18 cellular contexts compared by ENCODE assay signal in the genomic region with DNA sequence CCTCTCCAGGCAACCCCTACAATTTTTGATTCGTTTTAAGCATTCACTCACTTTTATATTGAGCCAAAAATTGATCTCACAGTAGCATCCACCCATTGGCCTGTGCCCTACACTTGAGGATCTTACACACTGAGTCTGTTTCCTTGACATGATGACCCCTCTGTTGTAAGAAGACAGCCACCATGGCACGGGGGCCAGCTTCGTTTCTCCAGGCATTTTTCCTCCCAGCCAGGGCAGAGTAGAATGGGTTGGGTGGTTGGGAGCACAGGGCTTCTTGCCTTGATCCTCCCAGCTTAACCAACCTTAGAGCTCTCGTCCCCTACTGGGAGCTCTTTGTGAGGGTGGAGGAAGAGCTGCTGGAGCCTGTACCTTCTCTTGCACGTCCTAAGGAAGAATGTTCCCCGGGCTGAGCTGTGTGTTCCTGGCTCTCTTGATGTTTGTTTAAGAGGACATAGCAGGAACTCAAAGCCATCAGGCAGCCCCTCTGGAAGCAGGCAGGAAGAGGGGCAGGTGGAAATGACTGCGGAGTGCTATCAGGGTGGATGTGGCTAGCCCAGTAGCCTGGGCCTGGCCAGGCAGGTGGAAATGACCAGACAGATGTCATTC.
DNase-seq lines count a peak whose midpoint lies in the region; ATAC-seq and TF ChIP-seq lines count a peak whose summit lies in the region.
"Had no signal": no experiment of that assay in that cellular context is flagged by ENCODE, and none has a peak within 500 bp of the region (broad histone marks: within the 10 kb centered on the region; RNA-seq: fewer than 3 reads in every experiment).

No MANE protein-coding gene starts in this region.

- H3K9ac ChIP-seq in mesenchymal stem cell (ENCODE audit: low read length) = no peak overlapping the region

- H3K36me3 Mint-ChIP-seq in GM23338 (ENCODE audit: low read depth) = no peaks in the 10 kb centered on the region
- H3K36me3 Mint-ChIP-seq in brain = no peaks in the 10 kb centered on the region
- H3K36me3 Mint-ChIP-seq: CD8-positive, alpha-beta T cell had no signal

- H3K4me3 Mint-ChIP-seq in GM23338 (no peak overlapping the region), brain (no peak overlapping the region)
- H3K4me3 Mint-ChIP-seq: CD8-positive, alpha-beta T cell had no signal

- TF ChIP-seq CTCF in GM23338 (conservative IDR thresholded peaks at IDR 0.05; ENCODE audit: low read depth in 2 of 2) (no peak), brain (conservative IDR thresholded peaks at IDR 0.05) (no peak), testis (IDR thresholded peaks at IDR 0.05) (no peak), mucosa of descending colon (IDR thresholded peaks at IDR 0.05) (no peak), sigmoid colon (IDR thresholded peaks at IDR 0.05) (no peak)

- H3K36me3 ChIP-seq in GM23338 (ENCODE audit: insufficient read depth) = no peaks in the 10 kb centered on the region
- peaks cover 0 to 15% of the 10 kb centered on the region in 2 experiments for H3K36me3 ChIP-seq in mesenchymal stem cell (ENCODE audit: control insufficient read depth in 1 of 2, insufficient read depth in 2 of 2, low read depth in 1 of 2, low read length in 2 of 2)
- H3K36me3 ChIP-seq in testis (ENCODE audit: low read depth, missing control alignments) = no peaks in the 10 kb centered on the region
- no peaks in the 10 kb centered on the region for H3K36me3 ChIP-seq in mucosa of descending colon (ENCODE audit: low read depth)
- no peaks in the 10 kb centered on the region for H3K36me3 ChIP-seq in sigmoid colon
- H3K36me3 ChIP-seq: SJSA1 had no signal

- H3K27ac ChIP-seq in GM23338 (ENCODE audit: low read depth) (no peak overlapping the region), mesenchymal stem cell (ENCODE audit: low read length, poor library complexity, severe bottlenecking) (no peak overlapping the region), testis (peak overlapping the region; percentile 25 to 69), sigmoid colon (peak overlapping the region in 1 of 4 donors; percentile 20)
- H3K27ac ChIP-seq: SJSA1 had no signal

- H3K4me3 ChIP-seq in GM23338 (no peak overlapping the region), mesenchymal stem cell (ENCODE audit: insufficient read depth in 1 of 2, low read depth in 1 of 2, low read length in 2 of 2) (no peak overlapping the region), testis (no peak overlapping the region), mucosa of descending colon (no peak overlapping the region), sigmoid colon (no peak overlapping the region)
- H3K4me3 ChIP-seq: GM12878, SJSA1 had no signal

- DNase-seq in GM23338 (ENCODE audit: low spot score) (no peak), mesenchymal stem cell (no peak), testis (peak; percentile 27), NCI-H1417 treated with DMSO at 0.1 percent for 48 hours (lab: John Stamatoyannopoulos, UW) (no peak), mucosa of descending colon (no peak), globus pallidus (ENCODE audit: low spot score) (no peak), sigmoid colon (no peak)
- DNase-seq: activated CD4-positive, alpha-beta T cell treated with anti-CD3 and anti-CD28 coated beads for 48 hours; CD8-positive, alpha-beta T cell; dermis blood vessel endothelial cell; DMS53; Karpas-422; NCI-H2029 had no signal

- TF ChIP-seq POLR2A in testis (IDR thresholded peaks at IDR 0.05) = no peak
- TF ChIP-seq POLR2A in sigmoid colon (IDR thresholded peaks at IDR 0.05) = no peak

- H2BK5ac ChIP-seq in mesenchymal stem cell (ENCODE audit: low read depth, low read length, poor library complexity, severe bottlenecking) = no peak overlapping the region

- H3K14ac ChIP-seq in mesenchymal stem cell (ENCODE audit: low read length in 2 of 2) = peak overlapping the region in 1 of 2 experiments; percentile 83

- peaks cover 45% of the 10 kb centered on the region for H3K79me1 ChIP-seq in mesenchymal stem cell (replicated peaks; ENCODE audit: low read length, poor library complexity, severe bottlenecking)

- no peaks in the 10 kb centered on the region for H3K9me2 ChIP-seq in GM23338 (ENCODE audit: insufficient read depth)

- H3K27ac Mint-ChIP-seq in GM23338 = no peak overlapping the region
- H3K27ac Mint-ChIP-seq in brain = peak overlapping the region in 4 of 5 experiments; percentile 30 to 52 (median 44)
- H3K27ac Mint-ChIP-seq: activated T-helper 2 cell treated with anti-CD3 and anti-CD28 coated beads, Interferon-gamma antibody, Interleukin-2, Interleukin-4, amounts not matched to agents 10 μg/mL and 5 μg/mL and 100 μg/mL, durations not matched to agents 14 hours and 24 hours and 36 hours; CD8-positive, alpha-beta T cell had no signal

- H4K8ac ChIP-seq in mesenchymal stem cell (ENCODE audit: low read length) = peak overlapping the region; percentile 85

- H3K4ac ChIP-seq in mesenchymal stem cell (ENCODE audit: low read depth in 1 of 2, low read length in 2 of 2) = peak overlapping the region in 1 of 2 experiments; percentile 90

- H3K27me3 ChIP-seq in GM23338 (ENCODE audit: insufficient read depth) (no peaks in the 10 kb centered on the region), mesenchymal stem cell (ENCODE audit: control insufficient read depth in 1 of 2, insufficient read depth in 1 of 2, low read length in 2 of 2) (no peaks in the 10 kb centered on the region), testis (no peaks in the 10 kb centered on the region), sigmoid colon (no peaks in the 10 kb centered on the region)
- H3K27me3 ChIP-seq: SJSA1 had no signal

- H3K9me3 Mint-ChIP-seq in GM23338 (no peaks in the 10 kb centered on the region), brain (no peaks in the 10 kb centered on the region)
- H3K9me3 Mint-ChIP-seq: activated T-helper 2 cell treated with anti-CD3 and anti-CD28 coated beads, Interferon-gamma antibody, Interleukin-2, Interleukin-4, amounts not matched to agents 10 μg/mL and 5 μg/mL and 100 μg/mL, durations not matched to agents 14 hours and 24 hours and 36 hours; CD8-positive, alpha-beta T cell had no signal

- H2BK120ac ChIP-seq in mesenchymal stem cell (ENCODE audit: low read depth, low read length) = peak overlapping the region; percentile 81

- peak overlapping the region; percentile 9 to 61 for H3K18ac ChIP-seq in mesenchymal stem cell (ENCODE audit: low read depth in 1 of 2, low read length in 2 of 2)

- no peaks in the 10 kb centered on the region; the same call in 1 of the 2 replicates for H3K79me2 ChIP-seq in GM23338 (replicated peaks; ENCODE audit: insufficient read depth)

- H2BK12ac ChIP-seq in mesenchymal stem cell (ENCODE audit: low read length in 2 of 2) = peak overlapping the region; percentile 88 to 91

- H3K4me1 ChIP-seq in GM23338 (ENCODE audit: insufficient read depth) = peaks cover 10% of the 10 kb centered on the region
- peaks cover 50% of the 10 kb centered on the region for H3K4me1 ChIP-seq in mesenchymal stem cell (ENCODE audit: control insufficient read depth, insufficient read depth, low read depth, low read length)
- peaks cover 41% of the 10 kb centered on the region for H3K4me1 ChIP-seq in testis
- no peaks in the 10 kb centered on the region for H3K4me1 ChIP-seq in mucosa of descending colon (ENCODE audit: low read depth)
- peaks cover 0 to 41% (median 34%) of the 10 kb centered on the region in 4 donors for H3K4me1 ChIP-seq in sigmoid colon

- H2AFZ ChIP-seq in GM23338 (no peak overlapping the region), mesenchymal stem cell (ENCODE audit: low read depth, low read length) (no peak overlapping the region)

- peak overlapping the region; percentile 5 for H2BK15ac ChIP-seq in mesenchymal stem cell (ENCODE audit: low read depth, poor library complexity, severe bottlenecking)

- H3K27me3 Mint-ChIP-seq in GM23338 (ENCODE audit: insufficient read depth, low read depth, poor library complexity) (peaks cover 11% of the 10 kb centered on the region), brain (no peaks in the 10 kb centered on the region)

- intact Hi-C loops in testis (cut with DNase I; ENCODE audit: low total_unique reads) = no loop called here
- intact Hi-C loops in mucosa of descending colon (cut with DNase I, micrococcal nuclease) = no loop called here
- intact Hi-C loops in sigmoid colon (cut with DNase I) = no loop called here

- H3K4me2 ChIP-seq in GM23338 (no peak overlapping the region), mesenchymal stem cell (ENCODE audit: low read length, poor library complexity, severe bottlenecking) (no peak overlapping the region)

- H2AK5ac ChIP-seq in mesenchymal stem cell (ENCODE audit: low read length, severe bottlenecking) = peak overlapping the region; percentile 71

- H3F3A ChIP-seq in GM23338 (replicated peaks; ENCODE audit: low read depth) = no peaks in the 10 kb centered on the region

- 64% methylated on average over 6 of the region's 7 CpGs for WGBS in mesenchymal stem cell
- WGBS in testis, 2 donors = 49 to 67% methylated on average over 7 of the region's 7 CpGs
- 73 to 87% methylated on average over 7 of the region's 7 CpGs for WGBS in sigmoid colon, 2 donors

- peak; percentile 15; the same call in 2 of the 3 replicates for ATAC-seq in GM23338
- ATAC-seq in mucosa of descending colon = no peak
- ATAC-seq: CD8-positive, alpha-beta T cell; GM12878; Panc1 had no signal

- H3K23ac ChIP-seq in mesenchymal stem cell (ENCODE audit: low read length in 2 of 2) = no peak overlapping the region

- no peaks in the 10 kb centered on the region for H3K9me3 ChIP-seq in mesenchymal stem cell (ENCODE audit: control insufficient read depth, low read length)
- H3K9me3 ChIP-seq in testis = no peaks in the 10 kb centered on the region
- H3K9me3 ChIP-seq in mucosa of descending colon = no peaks in the 10 kb centered on the region
- H3K9me3 ChIP-seq in sigmoid colon = no peaks in the 10 kb centered on the region
- H3K9me3 ChIP-seq: SJSA1 had no signal

- H4K20me1 ChIP-seq in GM23338 (replicated peaks; ENCODE audit: insufficient read depth) = no peaks in the 10 kb centered on the region; the same call in none of the 2 replicates

- TF ChIP-seq EP300 in sigmoid colon (IDR thresholded peaks at IDR 0.05) = no peak

- peak overlapping the region; percentile 97 for H4K91ac ChIP-seq in mesenchymal stem cell (ENCODE audit: low read length)

- H3K4me1 Mint-ChIP-seq in GM23338 = peaks cover 42% of the 10 kb centered on the region
- H3K4me1 Mint-ChIP-seq in brain = peaks cover 84% of the 10 kb centered on the region

TF ChIP-seq in GM23338, 12 proteins besides CTCF, POLR2A, EP300 and RAD21 (continues in another document):
- TF ChIP-seq POLR2AphosphoS5 (IDR thresholded peaks at IDR 0.05; ENCODE audit: low read depth) (no peak), NANOG (IDR thresholded peaks at IDR 0.05; ENCODE audit: borderline replicate concordance) (no peak), EZH2 (IDR thresholded peaks at IDR 0.05; ENCODE audit: low read depth, unreplicated experiment) (no peak)
- TF ChIP-seq, protein P1, sequence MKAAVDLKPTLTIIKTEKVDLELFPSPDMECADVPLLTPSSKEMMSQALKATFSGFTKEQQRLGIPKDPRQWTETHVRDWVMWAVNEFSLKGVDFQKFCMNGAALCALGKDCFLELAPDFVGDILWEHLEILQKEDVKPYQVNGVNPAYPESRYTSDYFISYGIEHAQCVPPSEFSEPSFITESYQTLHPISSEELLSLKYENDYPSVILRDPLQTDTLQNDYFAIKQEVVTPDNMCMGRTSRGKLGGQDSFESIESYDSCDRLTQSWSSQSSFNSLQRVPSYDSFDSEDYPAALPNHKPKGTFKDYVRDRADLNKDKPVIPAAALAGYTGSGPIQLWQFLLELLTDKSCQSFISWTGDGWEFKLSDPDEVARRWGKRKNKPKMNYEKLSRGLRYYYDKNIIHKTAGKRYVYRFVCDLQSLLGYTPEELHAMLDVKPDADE (IDR thresholded peaks at IDR 0.05) = no peak

Comparison
In these comparisons a context has a peak if more than half of its experiments do, and no peak if none do; other contexts are left out.
1. H3K27ac ChIP-seq: peak in testis (2 of 2); none in GM23338 (single experiment) and mesenchymal stem cell (single experiment).